Comparison of ENCODE assay signal across 16 cellular contexts in genomic region chr5:176737001-176737745, GRCh38.
DNase-seq lines count a peak whose midpoint lies in the region; ATAC-seq and TF ChIP-seq lines count a peak whose summit lies in the region.
"Had no signal": no experiment of that assay in that cellular context is flagged by ENCODE, and none has a peak within 500 bp of the region (broad histone marks: within the 10 kb centered on the region; RNA-seq: fewer than 3 reads in every experiment).

No MANE protein-coding gene starts in this region.

- H3K36me3 ChIP-seq in hepatocyte (replicated peaks; ENCODE audit: insufficient read depth, low read depth), result no peaks in the 10 kb centered on the region
- no peaks in the 10 kb centered on the region for H3K36me3 ChIP-seq in CD4-positive, alpha-beta memory T cell (ENCODE audit: insufficient read depth, low read length)
- H3K36me3 ChIP-seq: vagina had no signal

- TF ChIP-seq CTCF in WTC11 (IDR thresholded peaks at IDR 0.05) (no peak), hepatocyte (IDR thresholded peaks at IDR 0.05; ENCODE audit: poor library complexity) (no peak), nephron progenitor cell (IDR thresholded peaks at IDR 0.05) (no peak)

- H3K4me1 ChIP-seq in hepatocyte (ENCODE audit: insufficient read depth), result peaks cover 5% of the 10 kb centered on the region
- H3K4me1 ChIP-seq in CD4-positive, alpha-beta memory T cell (ENCODE audit: insufficient read depth, low read length), result no peaks in the 10 kb centered on the region
- H3K4me1 ChIP-seq: vagina had no signal

- no peaks in the 10 kb centered on the region for H3K79me2 ChIP-seq in hepatocyte

- CTCF ChIA-PET in WTC11 (lab: Charles Lee), result interaction anchor here (0.6 to 7.0 kb wide), 5 partner anchors 14 to 76 kb away, joined by 3 to 54 read pairs (median 3); no protein-coding TSS in a partner anchor
- CTCF ChIA-PET in CD4-positive, alpha-beta memory T cell (lab: Charles Lee; ENCODE audit: partially characterized antibody), result no interaction called here

- H3K27ac Mint-ChIP-seq in WTC11 (no peak overlapping the region), nephron progenitor cell (no peak overlapping the region)
- H3K27ac Mint-ChIP-seq in CD4-positive, alpha-beta memory T cell, result no peak overlapping the region

- H4K20me1 ChIP-seq in hepatocyte (ENCODE audit: insufficient read depth, poor library complexity, severe bottlenecking), result no peaks in the 10 kb centered on the region

- H3K4me3 Mint-ChIP-seq in WTC11 (no peak overlapping the region), nephron progenitor cell (no peak overlapping the region)
- no peak overlapping the region for H3K4me3 Mint-ChIP-seq in CD4-positive, alpha-beta memory T cell

- peaks cover 49% of the 10 kb centered on the region for H3K4me1 Mint-ChIP-seq in WTC11
- H3K4me1 Mint-ChIP-seq in nephron progenitor cell, result peaks cover 82% of the 10 kb centered on the region
- H3K4me1 Mint-ChIP-seq in CD4-positive, alpha-beta memory T cell, result peaks cover 4 to 8% (median 7%) of the 10 kb centered on the region in 4 donors

- H3K9me3 Mint-ChIP-seq in WTC11 (no peaks in the 10 kb centered on the region), nephron progenitor cell (no peaks in the 10 kb centered on the region)
- peaks cover 0 to 3% (median 0%) of the 10 kb centered on the region in 8 donors for H3K9me3 Mint-ChIP-seq in CD4-positive, alpha-beta memory T cell

- POLR2A ChIA-PET in WTC11 (lab: Charles Lee), result interaction anchor here (0.6 kb wide), 1 partner anchor 9 kb away, joined by 3 read pairs; no protein-coding TSS in a partner anchor
- POLR2A ChIA-PET in CD4-positive, alpha-beta memory T cell (lab: Charles Lee; ENCODE audit: partially characterized antibody), result no interaction called here

- H3K4me2 ChIP-seq in hepatocyte, result no peak overlapping the region

- H3K27me3 Mint-ChIP-seq in WTC11 (ENCODE audit: low read depth), result peaks cover 32% of the 10 kb centered on the region
- H3K27me3 Mint-ChIP-seq in nephron progenitor cell (ENCODE audit: low read depth, poor library complexity), result peaks cover 20% of the 10 kb centered on the region
- peaks cover 25 to 55% of the 10 kb centered on the region in 2 donors for H3K27me3 Mint-ChIP-seq in CD4-positive, alpha-beta memory T cell

- H3K36me3 Mint-ChIP-seq in WTC11 (no peaks in the 10 kb centered on the region), nephron progenitor cell (ENCODE audit: low read depth) (no peaks in the 10 kb centered on the region)
- peaks cover 0 to 1% of the 10 kb centered on the region in 2 donors for H3K36me3 Mint-ChIP-seq in CD4-positive, alpha-beta memory T cell

- H2AFZ ChIP-seq in hepatocyte, result no peak overlapping the region

- WGBS in hepatocyte (ENCODE audit: low lambda C conversion rate, missing lambda C conversion rate), result 51% methylated on average over 10 of the region's 11 CpGs

- no peak overlapping the region for H3K27ac ChIP-seq in hepatocyte
- H3K27ac ChIP-seq in CD4-positive, alpha-beta memory T cell (ENCODE audit: low read depth, low read length), result no peak overlapping the region
- H3K27ac ChIP-seq: vagina had no signal

- peak; percentile 5 for DNase-seq in D341Med (ENCODE audit: low spot score)
- DNase-seq in WTC11 (ENCODE audit: low spot score), result no peak
- peak; percentile 42 for DNase-seq in hepatocyte (ENCODE audit: low spot score)
- peak; percentile 66 for DNase-seq in posterior vena cava (ENCODE audit: low spot score)
- no peak for DNase-seq in putamen (ENCODE audit: low spot score)
- DNase-seq in nephron progenitor cell, result no peak
- no peak for DNase-seq in CD4-positive, alpha-beta memory T cell
- DNase-seq: activated CD4-positive, alpha-beta T cell treated with anti-CD3 and anti-CD28 coated beads for 48 hours; mammary epithelial cell; NCI-H1436; NCI-H226; nucleus accumbens; SHP77; stimulated activated CD4-positive, alpha-beta T cell treated with anti-CD3 and anti-CD28 coated beads, Interleukin-4, amount 100 ng/mL, for 24 hours had no signal

- H3K9me2 ChIP-seq in hepatocyte (replicated peaks; ENCODE audit: insufficient read depth), result no peaks in the 10 kb centered on the region

- H3K4me3 ChIP-seq in hepatocyte, result no peak overlapping the region
- H3K4me3 ChIP-seq in CD4-positive, alpha-beta memory T cell (ENCODE audit: low read length in 2 of 2), result no peak overlapping the region
- H3K4me3 ChIP-seq: vagina had no signal

- intact Hi-C loops in posterior vena cava (cut with DNase I), result no loop called here
- intact Hi-C loops in CD4-positive, alpha-beta memory T cell (cut with micrococcal nuclease), result no loop called here

- ATAC-seq in WTC11, result no peak
- ATAC-seq in HG03039 (IDR thresholded peaks at IDR 0.05; ENCODE audit: unreplicated experiment), result no peak

- H3K9me3 ChIP-seq in hepatocyte (ENCODE audit: low read depth), result no peaks in the 10 kb centered on the region
- H3K9me3 ChIP-seq in CD4-positive, alpha-beta memory T cell (ENCODE audit: control insufficient read depth in 1 of 2, low read length in 2 of 2), result no peaks in the 10 kb centered on the region
- H3K9me3 ChIP-seq: vagina had no signal

- peaks cover 28% of the 10 kb centered on the region for H3K27me3 ChIP-seq in hepatocyte
- no peaks in the 10 kb centered on the region for H3K27me3 ChIP-seq in CD4-positive, alpha-beta memory T cell (ENCODE audit: insufficient read depth, low read length)
- H3K27me3 ChIP-seq: vagina had no signal

TF ChIP-seq in WTC11, 78 proteins besides CTCF, POLR2A, EP300 and RAD21:
- TF ChIP-seq PRDM15 (CRISPR knock-in tag; IDR thresholded peaks at IDR 0.05) (peak; percentile 15; the same call in 1 of the 2 replicates), FOXK1 (CRISPR knock-in tag; IDR thresholded peaks at IDR 0.05) (no peak)

Comparison
In these comparisons a context has a peak if more than half of its experiments do, and no peak if none do; other contexts are left out.
1. DNase-seq: peak in D341Med (single experiment), hepatocyte (single experiment) and posterior vena cava (single experiment); none in WTC11 (single experiment), putamen (single experiment), nephron progenitor cell (single experiment) and CD4-positive, alpha-beta memory T cell (0 of 5).